ENCODE assay signal across 1 cellular context in genomic region chr6:149840345-149841075, GRCh38.
TF ChIP-seq lines count a peak whose summit lies in the region.

No MANE protein-coding gene starts in this region.

TF ChIP-seq in K562, 482 proteins besides CTCF, POLR2A, EP300 and RAD21 (continued from another document and continues in another):
- TF ChIP-seq ZBTB40 (IDR thresholded peaks at IDR 0.05) (no peak), ZBTB40 (CRISPR knock-in tag; IDR thresholded peaks at IDR 0.05) (no peak), E2F6 (IDR thresholded peaks at IDR 0.05; ENCODE audit: borderline replicate concordance in 1 of 2, extremely low read depth in 1 of 2, insufficient read depth in 1 of 2, insufficient read length in 1 of 2, low read depth in 1 of 2, low read length in 1 of 2, poor library complexity in 1 of 2, severe bottlenecking in 1 of 2) (no peak), DEAF1 (CRISPR knock-in tag; IDR thresholded peaks at IDR 0.05) (peak; percentile 51), ZNF395 (CRISPR knock-in tag; IDR thresholded peaks at IDR 0.05) (no peak), VEZF1 (CRISPR knock-in tag; IDR thresholded peaks at IDR 0.05) (no peak), CBFA2T2 (conservative IDR thresholded peaks at IDR 0.05) (no peak), KHSRP (IDR thresholded peaks at IDR 0.05) (no peak), KAT8 (IDR thresholded peaks at IDR 0.05; ENCODE audit: low read depth) (no peak), MNT (conservative IDR thresholded peaks at IDR 0.05) (no peak), ZNF280A (IDR thresholded peaks at IDR 0.05; ENCODE audit: low read depth, partially characterized antibody) (no peak), PHF20 (IDR thresholded peaks at IDR 0.05; ENCODE audit: partially characterized antibody) (no peak), JUND (IDR thresholded peaks at IDR 0.05; ENCODE audit: borderline replicate concordance, low read depth, low read length) (peak; percentile 21; the same call in 1 of the 2 replicates), JUND (tag; IDR thresholded peaks at IDR 0.05; ENCODE audit: borderline replicate concordance, low read depth, low read length) (no peak; the same call in 2 of the 3 replicates), CBFA2T3 (IDR thresholded peaks at IDR 0.05) (no peak), ZBTB11 (CRISPR knock-in tag; IDR thresholded peaks at IDR 0.05) (no peak), HMG20B (CRISPR knock-in tag; IDR thresholded peaks at IDR 0.05) (no peak), ZKSCAN1 (IDR thresholded peaks at IDR 0.05; ENCODE audit: low read depth, low read length) (no peak), SREBF2 (CRISPR knock-in tag; IDR thresholded peaks at IDR 0.05) (no peak), SNAPC5 (CRISPR knock-in tag; IDR thresholded peaks at IDR 0.05) (no peak), MXI1 (IDR thresholded peaks at IDR 0.05; ENCODE audit: low read depth, low read length) (no peak), CBX5 (IDR thresholded peaks at IDR 0.05; ENCODE audit: borderline replicate concordance, low read depth) (no peak), NCOA2 (IDR thresholded peaks at IDR 0.05; ENCODE audit: partially characterized antibody in 2 of 2) (no peak), NFE2 (IDR thresholded peaks at IDR 0.05; ENCODE audit: low read depth) (no peak), ARID2 (IDR thresholded peaks at IDR 0.05) (peak; percentile 39; the same call in 1 of the 2 replicates), ZNF140 (CRISPR knock-in tag; IDR thresholded peaks at IDR 0.05) (no peak), GATAD2B (IDR thresholded peaks at IDR 0.05; ENCODE audit: borderline replicate concordance) (no peak), ZBTB7A (IDR thresholded peaks at IDR 0.05; ENCODE audit: borderline replicate concordance, control insufficient read depth, low read depth, low read length) (no peak), ZKSCAN8 (CRISPR knock-in tag; IDR thresholded peaks at IDR 0.05) (no peak), NFYB (IDR thresholded peaks at IDR 0.05; ENCODE audit: extremely low read depth, insufficient read length) (no peak), EGR1 (conservative IDR thresholded peaks at IDR 0.05) (no peak), HDAC3 (IDR thresholded peaks at IDR 0.05; ENCODE audit: borderline replicate concordance, partially characterized antibody) (no peak), SETDB1 (IDR thresholded peaks at IDR 0.05; ENCODE audit: low read length) (no peak), NR1H2 (CRISPR knock-in tag; IDR thresholded peaks at IDR 0.05) (no peak), ZNF398 (CRISPR knock-in tag; IDR thresholded peaks at IDR 0.05) (no peak), PTBP1 (IDR thresholded peaks at IDR 0.05; ENCODE audit: low read depth, low read length) (no peak)
